Comparison of ENCODE assay signal across 1 cellular context in the genomic region with DNA sequence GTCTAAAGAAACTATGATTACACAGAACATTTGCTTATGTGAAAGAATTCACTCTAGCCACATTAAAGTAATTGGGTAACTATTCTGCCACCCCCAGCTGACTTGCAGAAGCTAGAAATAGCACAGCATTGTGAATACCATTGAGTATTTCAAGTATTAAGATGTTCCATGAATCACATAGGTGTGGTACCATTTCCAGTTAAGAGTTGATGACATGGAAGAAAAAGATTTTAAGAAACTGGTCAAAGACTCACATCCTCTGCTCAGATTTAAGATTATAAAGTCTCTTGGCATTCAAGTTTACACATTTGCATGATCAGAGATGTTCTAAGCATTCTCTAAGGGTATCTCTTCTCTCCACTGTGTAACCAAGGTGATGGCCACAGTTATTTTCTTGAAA.
TF ChIP-seq lines count a peak whose summit lies in the region.

No MANE protein-coding gene starts in this region.

TF ChIP-seq in SK-N-SH treated with all-trans-retinoic acid at 6 μM for 48 hours, 23 proteins besides CTCF, POLR2A, EP300 and RAD21 (continued from another document):
- TF ChIP-seq ZC3H10 (CRISPR knock-in tag; IDR thresholded peaks at IDR 0.05), result no peak
- no peak for TF ChIP-seq ZFP3 (CRISPR knock-in tag; IDR thresholded peaks at IDR 0.05)
- TF ChIP-seq TOX (CRISPR knock-in tag; IDR thresholded peaks at IDR 0.05; ENCODE audit: borderline replicate concordance), result no peak
- TF ChIP-seq ZNF565 (CRISPR knock-in tag; conservative IDR thresholded peaks at IDR 0.05; ENCODE audit: low read depth), result no peak
- TF ChIP-seq ZFP30 (CRISPR knock-in tag; IDR thresholded peaks at IDR 0.05), result no peak
- no peak for TF ChIP-seq ZNF70 (CRISPR knock-in tag; IDR thresholded peaks at IDR 0.05)
- TF ChIP-seq POU6F1 (CRISPR knock-in tag; IDR thresholded peaks at IDR 0.05; ENCODE audit: borderline replicate concordance, low read depth), result no peak
- TF ChIP-seq BACH2 (CRISPR knock-in tag; IDR thresholded peaks at IDR 0.05; ENCODE audit: borderline replicate concordance), result no peak
- no peak for TF ChIP-seq ESRRG (CRISPR knock-in tag; IDR thresholded peaks at IDR 0.05)
- no peak for TF ChIP-seq ZNF8 (CRISPR knock-in tag; IDR thresholded peaks at IDR 0.05)
- no peak for TF ChIP-seq GLIS3 (CRISPR knock-in tag; IDR thresholded peaks at IDR 0.05)
- no peak for TF ChIP-seq RARB (CRISPR knock-in tag; IDR thresholded peaks at IDR 0.05)
- TF ChIP-seq ISL1 (CRISPR knock-in tag; IDR thresholded peaks at IDR 0.05), result no peak
- TF ChIP-seq CSRNP3 (CRISPR knock-in tag; IDR thresholded peaks at IDR 0.05), result no peak
- TF ChIP-seq PPARA (CRISPR knock-in tag; IDR thresholded peaks at IDR 0.05; ENCODE audit: borderline replicate concordance), result no peak
- TF ChIP-seq ARNTL (CRISPR knock-in tag; IDR thresholded peaks at IDR 0.05; ENCODE audit: borderline replicate concordance, low read depth), result no peak
TF ChIP-seq in SK-N-SH treated with all-trans-retinoic acid at 6 μM for 48 hours: peak in this region for 0.
